In genomic region chr12:52836042-52836466, GRCh38 we compare ENCODE assay signal across 9 cellular contexts. TPM values are rescaled to one million over a fixed set of nuclear protein-coding genes. Genes with fewer than 3 reads are reported as not detected.
A peak's percentile ranks its signal among the peaks of the same experiment; 100 is the strongest.
DNase-seq lines count a peak whose midpoint lies in the region; ATAC-seq, FAIRE-seq and TF ChIP-seq lines count a peak whose summit lies in the region.
"Had no signal": no experiment of that assay in that cellular context is flagged by ENCODE, and none has a peak within 500 bp of the region (broad histone marks: within the 10 kb centered on the region; RNA-seq: fewer than 3 reads in every experiment).

No MANE protein-coding gene starts in this region.

- peaks cover 13% of the 10 kb centered on the region in 2 experiments; a peak in 3 of 5 replicates for H3K4me1 ChIP-seq in K562 (replicated peaks in 1 of 2; ENCODE audit: control insufficient read depth in 2 of 2, insufficient read depth in 2 of 2, low read length in 2 of 2)
- H3K4me1 ChIP-seq: right lobe of liver had no signal

- H3K27me3 ChIP-seq in K562 (ENCODE audit: control insufficient read depth in 2 of 2, insufficient read depth in 2 of 2, low read length in 2 of 2) = peaks cover 18 to 64% of the 10 kb centered on the region in 2 experiments
- H3K27me3 ChIP-seq: right lobe of liver had no signal

- no peak for TF ChIP-seq RAD21 in K562 (CRISPR knock-in tag; conservative IDR thresholded peaks at IDR 0.05 in 1 of 2, IDR thresholded peaks at IDR 0.05 in 1 of 2)

- 6% methylated on average over 7 of the region's 7 CpGs for WGBS in K562 (ENCODE audit: insufficient coverage, low coverage, missing lambda C conversion rate)

- H3K9me3 ChIP-seq in K562 (replicated peaks; ENCODE audit: control insufficient read depth, insufficient read depth, low read depth, low read length) = no peaks in the 10 kb centered on the region
- H3K9me3 ChIP-seq: right lobe of liver had no signal

- no peak overlapping the region for H2AFZ ChIP-seq in K562 (ENCODE audit: low read depth, low read length)

- no peak for TF ChIP-seq CTCF in K562 (IDR thresholded peaks at IDR 0.05 in 2 of 3, conservative IDR thresholded peaks at IDR 0.05 in 1 of 3; ENCODE audit: insufficient read depth in 2 of 3, low read depth in 1 of 3, low read length in 3 of 3)

- CTCF ChIA-PET in K562 (lab: Yijun Ruan, JAX; ENCODE audit: low intra/inter-chr PET ratio) = interaction anchor here (0.5 kb wide), 1 partner anchor 144 kb away, joined by 3 read pairs; no protein-coding TSS in a partner anchor

- peak; percentile 46; the same call in 1 of the 2 replicates for TF ChIP-seq EP300 in K562 (IDR thresholded peaks at IDR 0.05; ENCODE audit: low read length)

- DNase-seq in COLO829 (ENCODE audit: low spot score) (peak; percentile 25), K562 (ENCODE audit: extremely low read depth in 1 of 4, low spot score in 3 of 4) (peak; percentile 50 to 61 (median 58)), NCI-H446 treated with DMSO at 0.1 percent for 48 hours (lab: John Stamatoyannopoulos, UW) (no peak), cardiac septum (ENCODE audit: low spot score) (no peak)
- DNase-seq in activated CD4-positive, alpha-beta T cell treated with anti-CD3 and anti-CD28 coated beads for 1 hour = peak; percentile 22
- peak; percentile 34 to 56 (median 51) for DNase-seq in stimulated activated CD4-positive, alpha-beta T cell treated with anti-CD3 and anti-CD28 coated beads, Interleukin-12 subunit alpha, Interleukin-12 subunit beta, amount 100 ng/mL, for 48 hours (ENCODE audit: low read depth in 2 of 3, low spot score in 1 of 3)
- DNase-seq: right lobe of liver had no signal

- 0 out of 2 replicates have a peak, but pooled peaks cover 13% of the 10 kb centered on the region for H4K20me1 ChIP-seq in K562 (replicated peaks; ENCODE audit: control insufficient read depth, insufficient read depth, low read length)

- POLR2A ChIA-PET in K562 (lab: Yijun Ruan, JAX) = interaction anchor here (0.8 kb wide), 1 partner anchor 15 kb away, joined by 3 read pairs; no protein-coding TSS in a partner anchor

- in situ Hi-C loops in K562 (cut with MboI) = no loop called here

- H3K9me1 ChIP-seq in K562 (ENCODE audit: control insufficient read depth, insufficient read depth, low read length) = no peaks in the 10 kb centered on the region

- ATAC-seq in K562 (peak; percentile 41), HG02870 (IDR thresholded peaks at IDR 0.05; ENCODE audit: unreplicated experiment) (no peak), HG03045 (IDR thresholded peaks at IDR 0.05; ENCODE audit: unreplicated experiment) (no peak)

- H3K36me3 ChIP-seq in K562 (ENCODE audit: control insufficient read depth, insufficient read depth, low read length) = no peaks in the 10 kb centered on the region
- H3K36me3 ChIP-seq: right lobe of liver had no signal

- no TSS peak for BruUV-seq in K562 (replicated peaks; lab: Mats Ljungman, UMichigan)

- no peak for FAIRE-seq in K562 (lab: Jason Lieb, UNC)

- no peak for TF ChIP-seq POLR2A in K562 (conservative IDR thresholded peaks at IDR 0.05)

- no peak overlapping the region for H3K9ac ChIP-seq in K562 (ENCODE audit: insufficient read depth in 1 of 2, low read depth in 2 of 2, low read length in 2 of 2)

- H3K4me3 ChIP-seq in K562 = no peak overlapping the region
- H3K4me3 ChIP-seq: right lobe of liver had no signal

- intact Hi-C loops in K562 (cut with micrococcal nuclease) (no loop called here), cardiac septum (cut with DNase I) (no loop called here)

- no peak overlapping the region; the same call in 2 of the 3 replicates for H3K27ac ChIP-seq in K562 (ENCODE audit: extremely low read depth, low read depth, low read length)
- H3K27ac ChIP-seq: right lobe of liver had no signal

- peak overlapping the region; percentile 0; the same call in 1 of the 2 replicates for H3K4me2 ChIP-seq in K562 (ENCODE audit: insufficient read depth, low read length)

- no peaks in the 10 kb centered on the region for H3K79me2 ChIP-seq in K562 (ENCODE audit: control insufficient read depth, insufficient read depth, low read length)

RNA-seq across cellular contexts. Expression of gene KRT79, which starts 1.9 kb away (rescaled TPM):
- total RNA-seq in K562 (2011; cell fraction: chromatin; rRNA removed; ENCODE audit: low replicate concordance) = 1.7 and 5.7 TPM in 2 replicates
- total RNA-seq in K562 (2011; cell fraction: nucleolus; rRNA removed) = 2.2 and 3.8 TPM in 2 replicates
- 1.9 TPM in 2 replicates for total RNA-seq in K562 (2011; cell fraction: nucleoplasm; rRNA removed)
- total RNA-seq in K562 (2014; rRNA removed) (0.08 and 0.32 TPM in 2 replicates), K562 (2014; rRNA removed; fragmentation: Illumina TruSeq; extraction: Trizol) (0.07 TPM in 1 of 2 replicates, not detected in the other), K562 (2015; rRNA removed; fragmentation: Illumina TruSeq; extraction: Trizol) (not detected in 2 replicates), K562 (2021) (0.09 and 0.27 TPM in 2 replicates), cardiac septum (not detected)
- polyA plus RNA-seq in K562 (2011; rRNA removed) (0.81 and 2.3 TPM in 2 replicates), K562 (2014; fragmentation: Illumina TruSeq; extraction: Trizol) (0.14 TPM in 1 of 2 replicates, not detected in the other), K562 (2014; fragmentation: Nextera tagmentation; extraction: Ambion mirVana) (under 1 TPM; 0.03 to 0.08 TPM), K562 (2014; rRNA removed) (0.22 and 0.23 TPM in 2 replicates)
- 0.59 and 2.4 TPM in 2 replicates for polyA plus RNA-seq in K562 (2011; cell fraction: cytosol; rRNA removed)
- polyA plus RNA-seq in K562 (2011; cell fraction: nucleus; rRNA removed) = 5.8 and 21.4 TPM in 2 replicates
- polyA plus RNA-seq in K562 (2012) = 0.71 and 2.0 TPM in 2 replicates
- 0.48 and 1.0 TPM in 2 replicates for polyA minus RNA-seq in K562 (2011; rRNA and poly(A)+ RNA removed)
- 0.95 TPM in 1 of 2 replicates, not detected in the other for polyA minus RNA-seq in K562 (2011; cell fraction: cytosol; rRNA and poly(A)+ RNA removed)
- polyA minus RNA-seq in K562 (2011; cell fraction: nucleus; rRNA and poly(A)+ RNA removed) = 0.22 and 1.2 TPM in 2 replicates
- total RNA-seq: right lobe of liver had no signal

RNA-seq across cellular contexts. Expression of gene KRT78, which starts 12.7 kb away (rescaled TPM):
- total RNA-seq in K562 (2011; cell fraction: chromatin; rRNA removed; ENCODE audit: low replicate concordance) = not detected in 2 replicates
- total RNA-seq in K562 (2011; cell fraction: nucleolus; rRNA removed) = not detected in 2 replicates
- not detected in 2 replicates for total RNA-seq in K562 (2011; cell fraction: nucleoplasm; rRNA removed)
- total RNA-seq in K562 (2014; rRNA removed) = not detected in 2 replicates
- total RNA-seq in K562 (2014; rRNA removed; fragmentation: Illumina TruSeq; extraction: Trizol) = not detected in 2 replicates
- total RNA-seq in K562 (2015; rRNA removed; fragmentation: Illumina TruSeq; extraction: Trizol) = not detected in 2 replicates
- total RNA-seq in K562 (2021) = not detected in 2 replicates
- polyA plus RNA-seq in K562 (2011; rRNA removed) = 0.08 TPM in 1 of 2 replicates, not detected in the other
- not detected in 2 replicates for polyA plus RNA-seq in K562 (2011; cell fraction: cytosol; rRNA removed)
- not detected in 2 replicates for polyA plus RNA-seq in K562 (2011; cell fraction: nucleus; rRNA removed)
- polyA plus RNA-seq in K562 (2012) = not detected in 2 replicates
- polyA plus RNA-seq in K562 (2014; fragmentation: Illumina TruSeq; extraction: Trizol) = not detected in 2 replicates
- not detected for polyA plus RNA-seq in K562 (2014; fragmentation: Nextera tagmentation; extraction: Ambion mirVana)
- not detected in 2 replicates for polyA plus RNA-seq in K562 (2014; rRNA removed)
- not detected in 2 replicates for polyA minus RNA-seq in K562 (2011; rRNA and poly(A)+ RNA removed)
- polyA minus RNA-seq in K562 (2011; cell fraction: cytosol; rRNA and poly(A)+ RNA removed) = not detected in 2 replicates
- polyA minus RNA-seq in K562 (2011; cell fraction: nucleus; rRNA and poly(A)+ RNA removed) = not detected in 2 replicates
- total RNA-seq in cardiac septum = not detected
- total RNA-seq: right lobe of liver had no signal

RNA-seq across cellular contexts. Expression of gene KRT4, which starts 22.1 kb away (rescaled TPM):
- not detected in 2 replicates for total RNA-seq in K562 (2011; cell fraction: chromatin; rRNA removed; ENCODE audit: low replicate concordance)
- total RNA-seq in K562 (2011; cell fraction: nucleolus; rRNA removed) = not detected in 2 replicates
- total RNA-seq in K562 (2011; cell fraction: nucleoplasm; rRNA removed) = not detected in 2 replicates
- total RNA-seq in K562 (2014; rRNA removed) (not detected in 2 replicates), K562 (2014; rRNA removed; fragmentation: Illumina TruSeq; extraction: Trizol) (not detected in 2 replicates), K562 (2015; rRNA removed; fragmentation: Illumina TruSeq; extraction: Trizol) (not detected in 2 replicates), K562 (2021) (not detected in 2 replicates), cardiac septum (not detected)
- polyA plus RNA-seq in K562 (2011; rRNA removed) (not detected in 2 replicates), K562 (2014; fragmentation: Illumina TruSeq; extraction: Trizol) (not detected in 2 replicates), K562 (2014; fragmentation: Nextera tagmentation; extraction: Ambion mirVana) (not detected), K562 (2014; rRNA removed) (not detected in 2 replicates)
- not detected in 2 replicates for polyA plus RNA-seq in K562 (2011; cell fraction: cytosol; rRNA removed)
- polyA plus RNA-seq in K562 (2011; cell fraction: nucleus; rRNA removed) = 0.06 TPM in 1 of 2 replicates, not detected in the other
- polyA plus RNA-seq in K562 (2012) = not detected in 2 replicates
- not detected in 2 replicates for polyA minus RNA-seq in K562 (2011; rRNA and poly(A)+ RNA removed)
- polyA minus RNA-seq in K562 (2011; cell fraction: cytosol; rRNA and poly(A)+ RNA removed) = not detected in 2 replicates
- polyA minus RNA-seq in K562 (2011; cell fraction: nucleus; rRNA and poly(A)+ RNA removed) = not detected in 2 replicates
- total RNA-seq: right lobe of liver had no signal

RNA-seq across cellular contexts. Expression of gene KRT3, which starts 40.1 kb away (rescaled TPM):
- not detected in 2 replicates for total RNA-seq in K562 (2011; cell fraction: chromatin; rRNA removed; ENCODE audit: low replicate concordance)
- total RNA-seq in K562 (2011; cell fraction: nucleolus; rRNA removed) = not detected in 2 replicates
- total RNA-seq in K562 (2011; cell fraction: nucleoplasm; rRNA removed) = not detected in 2 replicates
- total RNA-seq in K562 (2014; rRNA removed) (not detected in 2 replicates), K562 (2014; rRNA removed; fragmentation: Illumina TruSeq; extraction: Trizol) (not detected in 2 replicates), K562 (2015; rRNA removed; fragmentation: Illumina TruSeq; extraction: Trizol) (not detected in 2 replicates), K562 (2021) (not detected in 2 replicates), cardiac septum (not detected)
- polyA plus RNA-seq in K562 (2011; rRNA removed) (not detected in 2 replicates), K562 (2014; fragmentation: Illumina TruSeq; extraction: Trizol) (not detected in 2 replicates), K562 (2014; fragmentation: Nextera tagmentation; extraction: Ambion mirVana) (not detected), K562 (2014; rRNA removed) (not detected in 2 replicates)
- polyA plus RNA-seq in K562 (2011; cell fraction: cytosol; rRNA removed) = not detected in 2 replicates
- not detected in 2 replicates for polyA plus RNA-seq in K562 (2011; cell fraction: nucleus; rRNA removed)
- polyA plus RNA-seq in K562 (2012) = not detected in 2 replicates
- not detected in 2 replicates for polyA minus RNA-seq in K562 (2011; rRNA and poly(A)+ RNA removed)
- polyA minus RNA-seq in K562 (2011; cell fraction: cytosol; rRNA and poly(A)+ RNA removed) = not detected in 2 replicates
- polyA minus RNA-seq in K562 (2011; cell fraction: nucleus; rRNA and poly(A)+ RNA removed) = not detected in 2 replicates
- total RNA-seq: right lobe of liver had no signal

RNA-seq across cellular contexts. Expression of gene KRT76, which starts 58.9 kb away (rescaled TPM):
- not detected in 2 replicates for total RNA-seq in K562 (2011; cell fraction: chromatin; rRNA removed; ENCODE audit: low replicate concordance)
- total RNA-seq in K562 (2011; cell fraction: nucleolus; rRNA removed) = not detected in 2 replicates
- total RNA-seq in K562 (2011; cell fraction: nucleoplasm; rRNA removed) = not detected in 2 replicates
- not detected in 2 replicates for total RNA-seq in K562 (2014; rRNA removed)
- not detected in 2 replicates for total RNA-seq in K562 (2014; rRNA removed; fragmentation: Illumina TruSeq; extraction: Trizol)
- not detected in 2 replicates for total RNA-seq in K562 (2015; rRNA removed; fragmentation: Illumina TruSeq; extraction: Trizol)
- not detected in 2 replicates for total RNA-seq in K562 (2021)
- polyA plus RNA-seq in K562 (2011; rRNA removed) = not detected in 2 replicates
- not detected in 2 replicates for polyA plus RNA-seq in K562 (2011; cell fraction: cytosol; rRNA removed)
- not detected in 2 replicates for polyA plus RNA-seq in K562 (2011; cell fraction: nucleus; rRNA removed)
- not detected in 2 replicates for polyA plus RNA-seq in K562 (2012)
- polyA plus RNA-seq in K562 (2014; fragmentation: Illumina TruSeq; extraction: Trizol) = not detected in 2 replicates
- polyA plus RNA-seq in K562 (2014; fragmentation: Nextera tagmentation; extraction: Ambion mirVana) = not detected
- polyA plus RNA-seq in K562 (2014; rRNA removed) = not detected in 2 replicates
- not detected in 2 replicates for polyA minus RNA-seq in K562 (2011; rRNA and poly(A)+ RNA removed)
- not detected in 2 replicates for polyA minus RNA-seq in K562 (2011; cell fraction: cytosol; rRNA and poly(A)+ RNA removed)
- not detected in 2 replicates for polyA minus RNA-seq in K562 (2011; cell fraction: nucleus; rRNA and poly(A)+ RNA removed)
- not detected for total RNA-seq in cardiac septum
- total RNA-seq: right lobe of liver had no signal

Comparison
In these comparisons a context has a peak if more than half of its experiments do, and no peak if none do; other contexts are left out.
1. DNase-seq: peak in COLO829 (single experiment), activated CD4-positive, alpha-beta T cell treated with anti-CD3 and anti-CD28 coated beads for 1 hour (single experiment), K562 (4 of 4) and stimulated activated CD4-positive, alpha-beta T cell treated with anti-CD3 and anti-CD28 coated beads, Interleukin-12 subunit alpha, Interleukin-12 subunit beta, amount 100 ng/mL, for 48 hours (3 of 3); none in NCI-H446 treated with DMSO at 0.1 percent for 48 hours (single experiment) and cardiac septum (single experiment).